25 cellular contexts compared by ENCODE assay signal in the genomic region with DNA sequence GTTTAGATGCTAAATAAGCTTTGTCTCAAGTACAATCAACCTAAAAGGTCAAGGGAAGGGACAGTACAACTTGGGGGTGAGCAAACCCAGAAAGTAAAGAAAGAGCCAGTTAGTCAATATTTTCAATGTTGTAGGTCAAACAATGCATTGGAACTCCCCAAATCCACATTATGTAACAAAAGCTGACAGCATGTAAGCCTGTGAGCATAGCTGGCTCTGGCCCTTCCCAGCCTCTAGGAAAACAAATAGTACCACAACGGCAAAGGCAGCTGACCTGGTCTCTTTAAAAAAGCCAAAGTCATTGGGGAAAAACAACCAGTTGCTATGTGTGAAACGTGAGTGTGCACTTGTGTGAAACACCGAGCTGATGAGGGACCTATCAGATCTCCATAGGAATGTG. TPM values are rescaled to one million over a fixed set of nuclear protein-coding genes. Genes with fewer than 3 reads are reported as not detected.
DNase-seq lines count a peak whose midpoint lies in the region; ATAC-seq and TF ChIP-seq lines count a peak whose summit lies in the region.
"Had no signal": no experiment of that assay in that cellular context is flagged by ENCODE, and none has a peak within 500 bp of the region (broad histone marks: within the 10 kb centered on the region; RNA-seq: fewer than 3 reads in every experiment).

No MANE protein-coding gene starts in this region.

- peaks cover 10% of the 10 kb centered on the region for H3K4me1 ChIP-seq in IMR-90 (ENCODE audit: control insufficient read depth, insufficient read depth, low read length)

- H3K4me2 ChIP-seq in IMR-90 (ENCODE audit: low read depth, low read length), result no peak overlapping the region
- H3K4me2 ChIP-seq: SK-N-SH had no signal

- peaks cover 11% of the 10 kb centered on the region for H3K9me1 ChIP-seq in IMR-90 (ENCODE audit: insufficient read depth, low read length)

- DNase-seq in IMR-90 (no peak), caudate nucleus (lab: John Stamatoyannopoulos, UW) (peak in 8 of 61 donors; percentile 7 to 43 (median 16)), left lobe of liver (ENCODE audit: low spot score) (peak; percentile 60), superior temporal gyrus (ENCODE audit: extremely low spot score) (peak; percentile 69), NCI-H146 treated with DMSO at 0.1 percent for 48 hours (lab: John Stamatoyannopoulos, UW; ENCODE audit: unreplicated experiment) (no peak)
- no peak for DNase-seq in T-helper 2 cell treated with Interferon-gamma antibody and Interleukin-4, amounts not matched to agents 5 μg/mL and 100 μg/mL, for 36 hours (ENCODE audit: low spot score)
- DNase-seq: activated CD4-positive, alpha-beta T cell treated with anti-CD3 and anti-CD28 coated beads, Interleukin-2, amount 50 U/mL, for 48 hours; activated gamma-delta T cell; activated naive CD8-positive, alpha-beta T cell treated with anti-CD3 and anti-CD28 coated beads, Interleukin-2, amount 50 U/mL, for 24 hours; brain microvascular endothelial cell; CD4-positive, alpha-beta memory T cell; DMS79 treated with DMSO at 0.1 percent for 48 hours; left ventricle myocardium superior; MG63; NCI-H1417; NCI-H524; psoas muscle; SK-N-SH; stimulated activated CD4-positive, alpha-beta T cell treated with anti-CD3 and anti-CD28 coated beads, Interleukin-2, amount 100 ng/mL, for 24 hours; transverse colon; WERI-Rb-1 had no signal

- H3K27ac ChIP-seq in IMR-90 (ENCODE audit: insufficient read depth, low read length) (no peak overlapping the region), caudate nucleus (ENCODE audit: low read depth, low read length) (peak overlapping the region; percentile 81)
- H3K27ac ChIP-seq: brain microvascular endothelial cell, psoas muscle, transverse colon, WERI-Rb-1 had no signal

- no peak overlapping the region for H2BK15ac ChIP-seq in IMR-90 (ENCODE audit: low read depth, low read length)

- no peak overlapping the region for H3K27ac Mint-ChIP-seq in T-helper 2 cell treated with Interferon-gamma antibody and Interleukin-4, amounts not matched to agents 5 μg/mL and 100 μg/mL, for 36 hours
- H3K27ac Mint-ChIP-seq: activated naive CD8-positive, alpha-beta T cell treated with anti-CD3 and anti-CD28 coated beads, Interleukin-2, amount 50 U/mL, for 24 hours; IgD-negative memory B cell; stimulated activated memory B cell treated with anti-CD40 and anti-IgM and Interleukin-4, amounts not matched to agents 10 μg/mL and 1 μg/mL and 100 μg/mL, for 72 hours had no signal

- H3K4ac ChIP-seq in IMR-90 (ENCODE audit: low read depth, low read length), result no peak overlapping the region

- intact Hi-C loops in IMR-90 (cut with micrococcal nuclease), result no loop called here

- H3K79me1 ChIP-seq in IMR-90 (ENCODE audit: low read depth in 1 of 2, low read length in 2 of 2), result peaks cover 25 to 43% of the 10 kb centered on the region in 2 experiments; a peak in 3 of 4 replicates

- H3K9ac ChIP-seq in IMR-90 (ENCODE audit: low read depth, low read length), result no peak overlapping the region
- H3K9ac ChIP-seq: SK-N-SH had no signal

- TF ChIP-seq CTCF in IMR-90 (conservative IDR thresholded peaks at IDR 0.05; ENCODE audit: low read depth, low read length), result no peak

- no peak overlapping the region for H2AFZ ChIP-seq in IMR-90 (replicated peaks; ENCODE audit: low read length, poor library complexity)

- no peak overlapping the region for H4K91ac ChIP-seq in IMR-90 (ENCODE audit: insufficient read depth, low read depth, low read length)

- no peaks in the 10 kb centered on the region for H3K27me3 ChIP-seq in IMR-90 (ENCODE audit: control insufficient read depth, insufficient read depth, low read length)
- H3K27me3 ChIP-seq: brain microvascular endothelial cell, MG63, transverse colon had no signal

- CTCF ChIA-PET in IMR-90 (lab: Yijun Ruan, JAX), result interaction anchor here (0.6 kb wide), 1 partner anchor 285 kb away, joined by 4 read pairs; no protein-coding TSS in a partner anchor

- H3K18ac ChIP-seq in IMR-90 (ENCODE audit: low read depth, low read length), result no peak overlapping the region

- no TSS peak for BruUV-seq in IMR-90 (replicated peaks; lab: Mats Ljungman, UMichigan)

- TF ChIP-seq RAD21 in IMR-90 (IDR thresholded peaks at IDR 0.05; ENCODE audit: low read length), result no peak

- H3K23ac ChIP-seq in IMR-90 (ENCODE audit: low read depth, low read length), result 0 out of 2 replicates have a peak overlapping the region, but pooled peaks have one; percentile 20

- no peak overlapping the region for H2BK5ac ChIP-seq in IMR-90 (ENCODE audit: low read depth, low read length, poor library complexity, severe bottlenecking)

- no peak overlapping the region for H3K4me3 Mint-ChIP-seq in T-helper 2 cell treated with Interferon-gamma antibody and Interleukin-4, amounts not matched to agents 5 μg/mL and 100 μg/mL, for 36 hours
- H3K4me3 Mint-ChIP-seq: activated naive CD8-positive, alpha-beta T cell treated with anti-CD3 and anti-CD28 coated beads, Interleukin-2, amount 50 U/mL, for 24 hours; CD4-positive, alpha-beta memory T cell; stimulated activated memory B cell treated with anti-CD40 and anti-IgM and Interleukin-4, amounts not matched to agents 10 μg/mL and 1 μg/mL and 100 μg/mL, for 72 hours had no signal

- dilution Hi-C loops in IMR-90 (cut with HindIII; ENCODE audit: low sequenced_read_pairs, unreplicated experiment), result no loop called here

- no peaks in the 10 kb centered on the region for H3K27me3 Mint-ChIP-seq in T-helper 2 cell treated with Interferon-gamma antibody and Interleukin-4, amounts not matched to agents 5 μg/mL and 100 μg/mL, for 36 hours (ENCODE audit: low read depth)
- H3K27me3 Mint-ChIP-seq: activated naive CD8-positive, alpha-beta T cell treated with anti-CD3 and anti-CD28 coated beads, Interleukin-2, amount 50 U/mL, for 24 hours; CD4-positive, alpha-beta memory T cell; IgD-negative memory B cell; stimulated activated memory B cell treated with anti-CD40 and anti-IgM and Interleukin-4, amounts not matched to agents 10 μg/mL and 1 μg/mL and 100 μg/mL, for 72 hours had no signal

- no peak overlapping the region for H2BK120ac ChIP-seq in IMR-90 (ENCODE audit: low read depth, low read length)

- POLR2A ChIA-PET in IMR-90 (lab: Charles Lee; ENCODE audit: unreplicated experiment), result no interaction called here

- no peak overlapping the region for H2AK9ac ChIP-seq in IMR-90 (replicated peaks; ENCODE audit: low read depth, low read length, poor library complexity)

- no peak overlapping the region for H4K8ac ChIP-seq in IMR-90 (ENCODE audit: low read depth in 2 of 2, low read length in 2 of 2)

- H2AK5ac ChIP-seq in IMR-90 (ENCODE audit: low read depth, low read length), result no peak overlapping the region

- in situ Hi-C loops in IMR-90 (cut with MboI; ENCODE audit: low sequenced_read_pairs), result no loop called here

- H3K9me3 Mint-ChIP-seq in T-helper 2 cell treated with Interferon-gamma antibody and Interleukin-4, amounts not matched to agents 5 μg/mL and 100 μg/mL, for 36 hours, result peaks cover 9% of the 10 kb centered on the region

- H3K4me1 Mint-ChIP-seq in T-helper 2 cell treated with Interferon-gamma antibody and Interleukin-4, amounts not matched to agents 5 μg/mL and 100 μg/mL, for 36 hours (ENCODE audit: low read depth), result peaks cover 48% of the 10 kb centered on the region

- H2BK20ac ChIP-seq in IMR-90 (ENCODE audit: low read depth, low read length), result no peak overlapping the region

- H3K9me3 ChIP-seq in IMR-90 (ENCODE audit: control insufficient read depth, insufficient read depth, low read length), result peaks cover 7% of the 10 kb centered on the region
- H3K9me3 ChIP-seq: psoas muscle, SK-N-SH, transverse colon had no signal

- 65% methylated on average over 2 of the region's 3 CpGs; no CpG with 5 or more reads in 1 of the 2 experiments for WGBS in IMR-90 (ENCODE audit: extremely low coverage in 2 of 2, insufficient read length in 1 of 2), 2 experiments

- peaks cover 34% of the 10 kb centered on the region for H3K36me3 Mint-ChIP-seq in T-helper 2 cell treated with Interferon-gamma antibody and Interleukin-4, amounts not matched to agents 5 μg/mL and 100 μg/mL, for 36 hours (ENCODE audit: low read depth)
- H3K36me3 Mint-ChIP-seq: IgD-negative memory B cell had no signal

- no peak for TF ChIP-seq POLR2A in IMR-90 (IDR thresholded peaks at IDR 0.05; ENCODE audit: low read depth, low read length)

- H3K4me3 ChIP-seq in IMR-90 (ENCODE audit: insufficient read depth, low read depth, low read length), result no peak overlapping the region
- H3K4me3 ChIP-seq: MG63, psoas muscle, transverse colon had no signal

- H3K14ac ChIP-seq in IMR-90 (replicated peaks; ENCODE audit: low read depth, low read length), result no peak overlapping the region

- peaks cover 10% of the 10 kb centered on the region; the same call in 1 of the 2 replicates for H4K20me1 ChIP-seq in IMR-90 (ENCODE audit: insufficient read depth, low read length)

- ATAC-seq in IMR-90 (ENCODE audit: low read depth) (no peak), left lobe of liver (peak; percentile 52), HG03175 (IDR thresholded peaks at IDR 0.05; ENCODE audit: unreplicated experiment) (no peak), HG03432 (IDR thresholded peaks at IDR 0.05; ENCODE audit: unreplicated experiment) (no peak)
- ATAC-seq: activated naive CD8-positive, alpha-beta T cell treated with anti-CD3 and anti-CD28 coated beads, Interleukin-2, amount 50 U/mL, for 24 hours; left ventricle myocardium superior; psoas muscle; stimulated activated memory B cell treated with anti-CD40 and anti-IgM and Interleukin-4, amounts not matched to agents 10 μg/mL and 1 μg/mL and 100 μg/mL, for 72 hours had no signal

- H4K5ac ChIP-seq in IMR-90 (ENCODE audit: low read depth, low read length), result no peak overlapping the region

- H3K56ac ChIP-seq in IMR-90 (ENCODE audit: extremely low read depth, insufficient read depth, low read length), result no peak overlapping the region

- peaks cover 17% of the 10 kb centered on the region for H3K36me3 ChIP-seq in IMR-90 (ENCODE audit: control insufficient read depth, insufficient read depth, low read length)
- H3K36me3 ChIP-seq: WERI-Rb-1 had no signal

TF ChIP-seq in IMR-90, 13 proteins besides CTCF, POLR2A, EP300 and RAD21 (continues in another document):
- TF ChIP-seq RFX5 (IDR thresholded peaks at IDR 0.05; ENCODE audit: low read depth, low read length), result no peak
- TF ChIP-seq FOS (IDR thresholded peaks at IDR 0.05; ENCODE audit: low read depth, low read length), result no peak

RNA-seq across cellular contexts. Expression of gene CBR1, which starts 3.4 kb away (rescaled TPM):
- total RNA-seq in IMR-90 (2012; rRNA removed) (110 and 222 TPM in 2 replicates), left lobe of liver (152 TPM)
- 122 and 166 TPM in 2 replicates for polyA plus RNA-seq in IMR-90 (2012; rRNA removed)
- 441 and 499 TPM in 2 replicates for polyA plus RNA-seq in IMR-90 (2012; cell fraction: cytosol; rRNA removed)
- polyA plus RNA-seq in IMR-90 (2012; cell fraction: nucleus; rRNA removed; ENCODE audit: low replicate concordance), result 56.3 and 235 TPM in 2 replicates

RNA-seq across cellular contexts. Expression of gene SETD4, which starts 12.9 kb away (rescaled TPM):
- total RNA-seq in IMR-90 (2012; rRNA removed) (7.5 and 9.5 TPM in 2 replicates), left lobe of liver (5.8 TPM)
- polyA plus RNA-seq in IMR-90 (2012; rRNA removed), result 7.7 and 11.4 TPM in 2 replicates
- 2.6 and 3.6 TPM in 2 replicates for polyA plus RNA-seq in IMR-90 (2012; cell fraction: cytosol; rRNA removed)
- polyA plus RNA-seq in IMR-90 (2012; cell fraction: nucleus; rRNA removed; ENCODE audit: low replicate concordance), result 18.4 and 35.9 TPM in 2 replicates

Comparison
In these comparisons a context has a peak if more than half of its experiments do, and no peak if none do; other contexts are left out.
1. DNase-seq: peak in left lobe of liver (single experiment) and superior temporal gyrus (single experiment); none in IMR-90 (single experiment), NCI-H146 treated with DMSO at 0.1 percent for 48 hours (single experiment) and T-helper 2 cell treated with Interferon-gamma antibody and Interleukin-4, amounts not matched to agents 5 μg/mL and 100 μg/mL, for 36 hours (single experiment).